ENCODE assay signal across 18 cellular contexts in genomic region chr2:65096948-65097347, GRCh38. TPM values are rescaled to one million over a fixed set of nuclear protein-coding genes. Genes with fewer than 3 reads are reported as not detected.
DNase-seq lines count a peak whose midpoint lies in the region; ATAC-seq and TF ChIP-seq lines count a peak whose summit lies in the region.
"Had no signal": no experiment of that assay in that cellular context is flagged by ENCODE, and none has a peak within 500 bp of the region (broad histone marks: within the 10 kb centered on the region; RNA-seq: fewer than 3 reads in every experiment).

No MANE protein-coding gene starts in this region.

- H3F3A ChIP-seq in GM23338 (replicated peaks; ENCODE audit: low read depth): no peaks in the 10 kb centered on the region

- H3K27me3 Mint-ChIP-seq in natural killer cell (ENCODE audit: low read depth in 2 of 2) (no peaks in the 10 kb centered on the region), GM23338 (ENCODE audit: insufficient read depth, low read depth, poor library complexity) (no peaks in the 10 kb centered on the region)
- no peaks in the 10 kb centered on the region for H3K27me3 Mint-ChIP-seq in natural killer cell treated with Interleukin-12 subunit alpha and Interleukin-12 subunit beta and Interleukin-15 and Interleukin-18, amount 100 ng/mL, for 72 hours
- no peaks in the 10 kb centered on the region for H3K27me3 Mint-ChIP-seq in activated naive CD8-positive, alpha-beta T cell treated with anti-CD3 and anti-CD28 coated beads for 36 hours

- H3K36me3 Mint-ChIP-seq in natural killer cell: peaks cover 9% of the 10 kb centered on the region
- H3K36me3 Mint-ChIP-seq in natural killer cell treated with Interleukin-12 subunit alpha and Interleukin-12 subunit beta and Interleukin-15 and Interleukin-18, amount 100 ng/mL, for 72 hours: peaks cover 19% of the 10 kb centered on the region
- H3K36me3 Mint-ChIP-seq in activated naive CD8-positive, alpha-beta T cell treated with anti-CD3 and anti-CD28 coated beads for 36 hours: peaks cover 26% of the 10 kb centered on the region
- peaks cover 37% of the 10 kb centered on the region; the same call in 2 of the 3 replicates for H3K36me3 Mint-ChIP-seq in GM23338 (ENCODE audit: low read depth)

- H3K4me3 ChIP-seq in fibroblast of pulmonary artery (replicated peaks; ENCODE audit: low read depth, low read length) (no peak overlapping the region), coronary artery (no peak overlapping the region), GM23338 (no peak overlapping the region)
- H3K4me3 ChIP-seq: BLaER1 treated with 17β-estradiol and CSF1 and Interleukin-3, amounts not matched to agents 10 nM and 100 nM had no signal

- H3K27ac Mint-ChIP-seq in natural killer cell (peak overlapping the region; percentile 33 to 64), GM23338 (no peak overlapping the region)
- H3K27ac Mint-ChIP-seq in natural killer cell treated with Interleukin-12 subunit alpha and Interleukin-12 subunit beta and Interleukin-15 and Interleukin-18, amount 100 ng/mL, for 72 hours: peak overlapping the region in 1 of 2 donors; percentile 21
- peak overlapping the region; percentile 7 for H3K27ac Mint-ChIP-seq in activated naive CD8-positive, alpha-beta T cell treated with anti-CD3 and anti-CD28 coated beads for 36 hours
- H3K27ac Mint-ChIP-seq: T-helper 1 cell treated with Interleukin-12 subunit alpha and Interleukin-12 subunit beta and Interleukin-4 antibody, amounts not matched to agents 30 μg/mL and 1 μg/mL, for 36 hours had no signal

- H3K9me3 Mint-ChIP-seq in natural killer cell (no peaks in the 10 kb centered on the region), GM23338 (no peaks in the 10 kb centered on the region)
- H3K9me3 Mint-ChIP-seq in natural killer cell treated with Interleukin-12 subunit alpha and Interleukin-12 subunit beta and Interleukin-15 and Interleukin-18, amount 100 ng/mL, for 72 hours: no peaks in the 10 kb centered on the region
- H3K9me3 Mint-ChIP-seq in activated naive CD8-positive, alpha-beta T cell treated with anti-CD3 and anti-CD28 coated beads for 36 hours: no peaks in the 10 kb centered on the region
- H3K9me3 Mint-ChIP-seq: T-helper 1 cell treated with Interleukin-12 subunit alpha and Interleukin-12 subunit beta and Interleukin-4 antibody, amounts not matched to agents 30 μg/mL and 1 μg/mL, for 36 hours had no signal

- H3K4me1 Mint-ChIP-seq in natural killer cell: peaks cover 34 to 41% of the 10 kb centered on the region in 2 donors
- H3K4me1 Mint-ChIP-seq in natural killer cell treated with Interleukin-12 subunit alpha and Interleukin-12 subunit beta and Interleukin-15 and Interleukin-18, amount 100 ng/mL, for 72 hours (ENCODE audit: low read depth in 2 of 2): peaks cover 20 to 29% of the 10 kb centered on the region in 2 donors
- H3K4me1 Mint-ChIP-seq in activated naive CD8-positive, alpha-beta T cell treated with anti-CD3 and anti-CD28 coated beads for 36 hours: peaks cover 4% of the 10 kb centered on the region
- no peaks in the 10 kb centered on the region for H3K4me1 Mint-ChIP-seq in GM23338

- H3K4me3 Mint-ChIP-seq in natural killer cell (no peak overlapping the region), GM23338 (no peak overlapping the region)
- no peak overlapping the region for H3K4me3 Mint-ChIP-seq in natural killer cell treated with Interleukin-12 subunit alpha and Interleukin-12 subunit beta and Interleukin-15 and Interleukin-18, amount 100 ng/mL, for 72 hours
- no peak overlapping the region for H3K4me3 Mint-ChIP-seq in activated naive CD8-positive, alpha-beta T cell treated with anti-CD3 and anti-CD28 coated beads for 36 hours
- H3K4me3 Mint-ChIP-seq: T-helper 1 cell treated with Interleukin-12 subunit alpha and Interleukin-12 subunit beta and Interleukin-4 antibody, amounts not matched to agents 30 μg/mL and 1 μg/mL, for 36 hours had no signal

- H3K36me3 ChIP-seq in GM23338 (ENCODE audit: insufficient read depth): peaks cover 2% of the 10 kb centered on the region

- no peak for DNase-seq in natural killer cell
- DNase-seq in natural killer cell treated with Interleukin-12 subunit alpha and Interleukin-12 subunit beta and Interleukin-15 and Interleukin-18, amount 100 ng/mL, for 72 hours (ENCODE audit: low spot score): no peak
- DNase-seq in activated naive CD8-positive, alpha-beta T cell treated with anti-CD3 and anti-CD28 coated beads for 36 hours: no peak
- DNase-seq in fibroblast of pulmonary artery (ENCODE audit: low read depth): peak; percentile 20
- DNase-seq in coronary artery (ENCODE audit: low spot score): no peak
- no peak for DNase-seq in NCI-H526 (lab: John Stamatoyannopoulos, UW)
- DNase-seq in kidney glomerular epithelial cell (lab: John Stamatoyannopoulos, UW): no peak
- DNase-seq in GM23338 (ENCODE audit: low spot score): no peak
- DNase-seq: activated CD4-positive, alpha-beta T cell treated with anti-CD3 and anti-CD28 coated beads for 1 hour; cortex of kidney; kidney; NCI-H1092 treated with DMSO at 0.1 percent for 48 hours; NCI-H1930; NCI-H526 treated with DMSO at 0.1 percent for 48 hours; stimulated activated CD4-positive, alpha-beta T cell treated with anti-CD3 and anti-CD28 coated beads, Interleukin-1b, Interleukin-23, amount 100 ng/mL, for 48 hours had no signal

- intact Hi-C loops in natural killer cell (cut with micrococcal nuclease): no loop called here

- no peak overlapping the region for H3K4me2 ChIP-seq in GM23338
- H3K4me2 ChIP-seq: BLaER1 treated with 17β-estradiol and CSF1 and Interleukin-3, amounts not matched to agents 10 nM and 100 nM had no signal

- peaks cover 26% of the 10 kb centered on the region for H3K79me2 ChIP-seq in GM23338 (replicated peaks; ENCODE audit: insufficient read depth)

- H3K27ac ChIP-seq in coronary artery: no peak overlapping the region
- H3K27ac ChIP-seq in GM23338 (ENCODE audit: low read depth): no peak overlapping the region
- H3K27ac ChIP-seq: BLaER1 treated with 17β-estradiol and CSF1 and Interleukin-3, amounts not matched to agents 10 nM and 100 nM had no signal

- H3K9me2 ChIP-seq in GM23338 (ENCODE audit: insufficient read depth): no peaks in the 10 kb centered on the region

- H2AFZ ChIP-seq in GM23338: no peak overlapping the region

- ATAC-seq in natural killer cell (no peak), GM23338 (no peak)
- no peak for ATAC-seq in natural killer cell treated with Interleukin-12 subunit alpha and Interleukin-12 subunit beta and Interleukin-15 and Interleukin-18, amount 100 ng/mL, for 72 hours
- ATAC-seq: HepG2 had no signal

- H3K4me1 ChIP-seq in GM23338 (ENCODE audit: insufficient read depth): no peaks in the 10 kb centered on the region

- TF ChIP-seq CTCF in natural killer cell (IDR thresholded peaks at IDR 0.05): no peak
- no peak for TF ChIP-seq CTCF in fibroblast of pulmonary artery (IDR thresholded peaks at IDR 0.05; ENCODE audit: low read length, missing control alignments)
- no peak for TF ChIP-seq CTCF in coronary artery (IDR thresholded peaks at IDR 0.05)
- no peak for TF ChIP-seq CTCF in GM23338 (conservative IDR thresholded peaks at IDR 0.05; ENCODE audit: low read depth in 2 of 2)

- no peaks in the 10 kb centered on the region for H3K27me3 ChIP-seq in GM23338 (ENCODE audit: insufficient read depth)
- H3K27me3 ChIP-seq: BLaER1 treated with 17β-estradiol and CSF1 and Interleukin-3, amounts not matched to agents 10 nM and 100 nM had no signal

- peaks cover 28% of the 10 kb centered on the region for H4K20me1 ChIP-seq in GM23338 (replicated peaks; ENCODE audit: insufficient read depth)

TF ChIP-seq in GM23338, 12 proteins besides CTCF, POLR2A, EP300 and RAD21 (continues in another document):
- TF ChIP-seq, protein P1, sequence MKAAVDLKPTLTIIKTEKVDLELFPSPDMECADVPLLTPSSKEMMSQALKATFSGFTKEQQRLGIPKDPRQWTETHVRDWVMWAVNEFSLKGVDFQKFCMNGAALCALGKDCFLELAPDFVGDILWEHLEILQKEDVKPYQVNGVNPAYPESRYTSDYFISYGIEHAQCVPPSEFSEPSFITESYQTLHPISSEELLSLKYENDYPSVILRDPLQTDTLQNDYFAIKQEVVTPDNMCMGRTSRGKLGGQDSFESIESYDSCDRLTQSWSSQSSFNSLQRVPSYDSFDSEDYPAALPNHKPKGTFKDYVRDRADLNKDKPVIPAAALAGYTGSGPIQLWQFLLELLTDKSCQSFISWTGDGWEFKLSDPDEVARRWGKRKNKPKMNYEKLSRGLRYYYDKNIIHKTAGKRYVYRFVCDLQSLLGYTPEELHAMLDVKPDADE (IDR thresholded peaks at IDR 0.05): no peak
- TF ChIP-seq ZNF331 (CRISPR knock-in tag; IDR thresholded peaks at IDR 0.05; ENCODE audit: low read depth): no peak

RNA-seq across cellular contexts. Expression of gene RAB1A, which starts 33.0 kb away (rescaled TPM):
- total RNA-seq in natural killer cell: 100 to 1,000 TPM in 1 of 3 donors, 10 to 100 TPM in 2; 83.5 to 101 (median 93.6) TPM
- 100 to 1,000 TPM; 103 to 136 TPM for total RNA-seq in natural killer cell treated with Interleukin-12 subunit alpha and Interleukin-12 subunit beta and Interleukin-15 and Interleukin-18, amount 100 ng/mL, for 72 hours
- 10 to 100 TPM; 79.0 to 80.5 TPM for total RNA-seq in activated naive CD8-positive, alpha-beta T cell treated with anti-CD3 and anti-CD28 coated beads for 36 hours
- total RNA-seq in GM23338 (2014; rRNA removed; shearing (Covaris generic)): 93.6 and 94.8 TPM in 2 replicates
- 140 and 172 TPM in 2 replicates for polyA plus RNA-seq in GM23338 (2016; fragmentation: Nextera tagmentation; extraction: Ambion mirVana)

RNA-seq across cellular contexts. Expression of gene CEP68, which starts 40.7 kb away (rescaled TPM):
- total RNA-seq in natural killer cell: 1 to 10 TPM; 5.6 to 8.3 (median 5.8) TPM
- total RNA-seq in natural killer cell treated with Interleukin-12 subunit alpha and Interleukin-12 subunit beta and Interleukin-15 and Interleukin-18, amount 100 ng/mL, for 72 hours: 1 to 10 TPM; 2.0 to 2.3 TPM
- 1 to 10 TPM; 4.0 TPM for total RNA-seq in activated naive CD8-positive, alpha-beta T cell treated with anti-CD3 and anti-CD28 coated beads for 36 hours
- total RNA-seq in GM23338 (2014; rRNA removed; shearing (Covaris generic)): 20.7 and 24.4 TPM in 2 replicates
- 11.8 and 13.0 TPM in 2 replicates for polyA plus RNA-seq in GM23338 (2016; fragmentation: Nextera tagmentation; extraction: Ambion mirVana)
